Comparison of ENCODE assay signal across 22 cellular contexts in genomic region chr1:190250368-190250767, GRCh38.
"Had no signal": no experiment of that assay in that cellular context is flagged by ENCODE, and none has a peak within 500 bp of the region (broad histone marks: within the 10 kb centered on the region; RNA-seq: fewer than 3 reads in every experiment).

No MANE protein-coding gene starts in this region.

- H3K27me3 ChIP-seq: MG63 had no signal

- H3K36me3 ChIP-seq: MG63 had no signal

- H3K27ac ChIP-seq: RWPE1 had no signal

- DNase-seq: Karpas-422, KG1, MG63, NCI-H1048, NCI-H1105 treated with DMSO at 0.1 percent for 48 hours, NCI-H1417 treated with DMSO at 0.1 percent for 48 hours, NCI-H146, NCI-H1694 treated with DMSO at 0.1 percent for 48 hours, NCI-H1930, NCI-H2081, NCI-H2107, NCI-H2227 treated with DMSO at 0.1 percent for 48 hours, NCI-H524, NCI-H69, NCI-H774, PC-3, SHP77, T-helper 1 cell, T-helper 17 cell had no signal

- ATAC-seq: Panc1, PC-3, SK-N-SH treated with all-trans-retinoic acid at 6 μM for 48 hours, T-helper 17 cell had no signal

- H3K4me3 ChIP-seq: MG63 had no signal
